Comparison of ENCODE assay signal across 1 cellular context in the genomic region with DNA sequence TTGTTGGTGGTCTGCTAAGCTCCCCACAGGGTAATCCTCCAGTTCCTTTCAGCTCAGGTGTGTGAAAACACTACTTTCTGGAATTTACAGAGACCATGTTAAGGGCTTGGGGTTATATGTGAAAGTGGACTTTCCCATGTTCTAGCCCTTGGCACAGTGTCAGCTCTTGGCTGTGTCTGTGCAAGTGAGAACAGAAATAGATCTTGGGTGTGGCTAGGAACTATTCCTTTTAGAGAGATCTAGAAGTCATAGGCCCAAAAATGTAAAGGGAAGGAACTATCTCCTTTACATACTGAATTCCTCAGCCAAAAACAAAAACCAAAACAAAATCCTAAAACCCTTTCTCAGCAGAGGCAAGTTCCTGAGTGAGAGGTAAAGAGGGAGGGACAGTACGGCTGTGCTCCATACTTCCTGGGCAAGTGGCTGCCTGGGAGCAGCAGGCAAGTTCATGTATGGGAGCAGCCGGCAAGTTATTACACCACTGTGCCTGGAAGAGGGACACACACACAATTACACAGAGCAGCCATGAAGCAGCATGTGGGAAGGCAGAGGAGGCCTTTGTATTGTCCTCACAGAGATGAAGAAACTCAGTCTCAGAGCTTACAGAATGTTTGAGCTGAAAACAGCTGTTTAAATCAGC.
TF ChIP-seq lines count a peak whose summit lies in the region.

No MANE protein-coding gene starts in this region.

TF ChIP-seq in GM23338, 12 proteins besides CTCF, POLR2A, EP300 and RAD21 (continued from another document):
- TF ChIP-seq, protein P1, sequence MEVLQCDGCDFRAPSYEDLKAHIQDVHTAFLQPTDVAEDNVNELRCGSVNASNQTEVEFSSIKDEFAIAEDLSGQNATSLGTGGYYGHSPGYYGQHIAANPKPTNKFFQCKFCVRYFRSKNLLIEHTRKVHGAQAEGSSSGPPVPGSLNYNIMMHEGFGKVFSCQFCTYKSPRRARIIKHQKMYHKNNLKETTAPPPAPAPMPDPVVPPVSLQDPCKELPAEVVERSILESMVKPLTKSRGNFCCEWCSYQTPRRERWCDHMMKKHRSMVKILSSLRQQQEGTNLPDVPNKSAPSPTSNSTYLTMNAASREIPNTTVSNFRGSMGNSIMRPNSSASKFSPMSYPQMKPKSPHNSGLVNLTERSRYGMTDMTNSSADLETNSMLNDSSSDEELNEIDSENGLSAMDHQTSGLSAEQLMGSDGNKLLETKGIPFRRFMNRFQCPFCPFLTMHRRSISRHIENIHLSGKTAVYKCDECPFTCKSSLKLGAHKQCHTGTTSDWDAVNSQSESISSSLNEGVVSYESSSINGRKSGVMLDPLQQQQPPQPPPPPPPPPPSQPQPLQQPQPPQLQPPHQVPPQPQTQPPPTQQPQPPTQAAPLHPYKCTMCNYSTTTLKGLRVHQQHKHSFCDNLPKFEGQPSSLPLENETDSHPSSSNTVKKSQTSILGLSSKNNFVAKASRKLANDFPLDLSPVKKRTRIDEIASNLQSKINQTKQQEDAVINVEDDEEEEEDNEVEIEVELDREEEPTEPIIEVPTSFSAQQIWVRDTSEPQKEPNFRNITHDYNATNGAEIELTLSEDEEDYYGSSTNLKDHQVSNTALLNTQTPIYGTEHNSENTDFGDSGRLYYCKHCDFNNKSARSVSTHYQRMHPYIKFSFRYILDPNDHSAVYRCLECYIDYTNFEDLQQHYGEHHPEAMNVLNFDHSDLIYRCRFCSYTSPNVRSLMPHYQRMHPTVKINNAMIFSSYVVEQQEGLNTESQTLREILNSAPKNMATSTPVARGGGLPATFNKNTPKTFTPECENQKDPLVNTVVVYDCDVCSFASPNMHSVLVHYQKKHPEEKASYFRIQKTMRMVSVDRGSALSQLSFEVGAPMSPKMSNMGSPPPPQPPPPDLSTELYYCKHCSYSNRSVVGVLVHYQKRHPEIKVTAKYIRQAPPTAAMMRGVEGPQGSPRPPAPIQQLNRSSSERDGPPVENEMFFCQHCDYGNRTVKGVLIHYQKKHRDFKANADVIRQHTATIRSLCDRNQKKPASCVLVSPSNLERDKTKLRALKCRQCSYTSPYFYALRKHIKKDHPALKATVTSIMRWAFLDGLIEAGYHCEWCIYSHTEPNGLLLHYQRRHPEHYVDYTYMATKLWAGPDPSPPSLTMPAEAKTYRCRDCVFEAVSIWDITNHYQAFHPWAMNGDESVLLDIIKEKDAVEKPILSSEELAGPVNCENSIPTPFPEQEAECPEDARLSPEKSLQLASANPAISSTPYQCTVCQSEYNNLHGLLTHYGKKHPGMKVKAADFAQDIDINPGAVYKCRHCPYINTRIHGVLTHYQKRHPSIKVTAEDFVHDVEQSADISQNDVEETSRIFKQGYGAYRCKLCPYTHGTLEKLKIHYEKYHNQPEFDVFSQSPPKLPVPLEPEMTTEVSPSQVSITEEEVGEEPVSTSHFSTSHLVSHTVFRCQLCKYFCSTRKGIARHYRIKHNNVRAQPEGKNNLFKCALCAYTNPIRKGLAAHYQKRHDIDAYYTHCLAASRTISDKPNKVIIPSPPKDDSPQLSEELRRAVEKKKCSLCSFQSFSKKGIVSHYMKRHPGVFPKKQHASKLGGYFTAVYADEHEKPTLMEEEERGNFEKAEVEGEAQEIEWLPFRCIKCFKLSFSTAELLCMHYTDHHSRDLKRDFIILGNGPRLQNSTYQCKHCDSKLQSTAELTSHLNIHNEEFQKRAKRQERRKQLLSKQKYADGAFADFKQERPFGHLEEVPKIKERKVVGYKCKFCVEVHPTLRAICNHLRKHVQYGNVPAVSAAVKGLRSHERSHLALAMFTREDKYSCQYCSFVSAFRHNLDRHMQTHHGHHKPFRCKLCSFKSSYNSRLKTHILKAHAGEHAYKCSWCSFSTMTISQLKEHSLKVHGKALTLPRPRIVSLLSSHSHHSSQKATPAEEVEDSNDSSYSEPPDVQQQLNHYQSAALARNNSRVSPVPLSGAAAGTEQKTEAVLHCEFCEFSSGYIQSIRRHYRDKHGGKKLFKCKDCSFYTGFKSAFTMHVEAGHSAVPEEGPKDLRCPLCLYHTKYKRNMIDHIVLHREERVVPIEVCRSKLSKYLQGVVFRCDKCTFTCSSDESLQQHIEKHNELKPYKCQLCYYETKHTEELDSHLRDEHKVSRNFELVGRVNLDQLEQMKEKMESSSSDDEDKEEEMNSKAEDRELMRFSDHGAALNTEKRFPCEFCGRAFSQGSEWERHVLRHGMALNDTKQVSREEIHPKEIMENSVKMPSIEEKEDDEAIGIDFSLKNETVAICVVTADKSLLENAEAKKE (CRISPR knock-in tag; IDR thresholded peaks at IDR 0.05): no peak
- no peak for TF ChIP-seq ZNF114 (CRISPR knock-in tag; IDR thresholded peaks at IDR 0.05)
- TF ChIP-seq POLR2AphosphoS5 (IDR thresholded peaks at IDR 0.05; ENCODE audit: low read depth): no peak
